Comparison of ENCODE assay signal across 32 cellular contexts in the genomic region with DNA sequence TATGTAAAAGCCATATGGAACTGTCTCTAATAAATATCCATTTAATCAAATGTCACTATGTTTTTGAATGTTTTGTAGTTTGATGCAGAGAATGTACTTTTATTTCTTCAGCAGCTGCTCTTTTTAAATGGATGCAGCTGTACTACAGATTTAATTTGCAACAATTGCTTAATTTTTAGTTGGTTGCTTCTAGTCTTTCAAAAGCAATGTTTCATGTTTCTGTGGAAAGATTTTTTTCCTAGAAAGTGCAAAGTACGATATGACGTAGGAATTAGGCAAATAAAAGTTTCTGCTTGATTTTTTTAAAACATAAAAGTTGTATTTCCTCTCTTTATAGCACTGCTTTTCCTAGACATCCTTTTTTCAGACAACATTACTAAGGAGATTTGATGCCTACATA.
"Had no signal": no experiment of that assay in that cellular context is flagged by ENCODE, and none has a peak within 500 bp of the region (broad histone marks: within the 10 kb centered on the region; RNA-seq: fewer than 3 reads in every experiment).

No MANE protein-coding gene starts in this region.

- H3K9me3 Mint-ChIP-seq: activated CD4-positive, alpha-beta T cell treated with anti-CD3 and anti-CD28 coated beads, Interleukin-2, amount 10 ng/mL, durations not matched to agents 24 days and 14 days; activated CD8-positive, alpha-beta T cell treated with anti-CD3 and anti-CD28 coated beads for 36 hours; activated naive CD4-positive, alpha-beta T cell treated with anti-CD3 and anti-CD28 coated beads, Interleukin-2, amount 10 ng/mL, durations not matched to agents 7 days and 5 days; activated naive CD8-positive, alpha-beta T cell treated with anti-CD3 and anti-CD28 coated beads, Interleukin-2, amount 50 U/mL, for 24 hours; activated T-cell treated with anti-CD3 and anti-CD28 coated beads, Interleukin-2, amount 50 U/mL, for 4 hours; activated T-helper 1 cell treated with anti-CD3 and anti-CD28 coated beads, Interleukin-12 subunit alpha, Interleukin-12 subunit beta, Interleukin-2, Interleukin-4 antibody, amounts not matched to agents 30 ng/mL and 10 ng/mL and 1 ng/mL, durations not matched to agents 14 hours and 24 hours and 36 hours; T-helper 1 cell treated with Interleukin-12 subunit alpha and Interleukin-12 subunit beta and Interleukin-4 antibody, amounts not matched to agents 30 μg/mL and 1 μg/mL, for 36 hours; T-helper 2 cell treated with Interferon-gamma antibody and Interleukin-4, amounts not matched to agents 5 μg/mL and 100 μg/mL, for 36 hours had no signal

- H3K36me3 ChIP-seq: brain microvascular endothelial cell, MG63, SJSA1 had no signal

- ATAC-seq: activated CD8-positive, alpha-beta T cell treated with anti-CD3 and anti-CD28 coated beads for 36 hours; activated naive CD8-positive, alpha-beta T cell treated with anti-CD3 and anti-CD28 coated beads, Interleukin-2, amount 50 U/mL, for 24 hours; activated T-cell treated with anti-CD3 and anti-CD28 coated beads, Interleukin-2, amount 50 U/mL, for 4 hours; Panc1 had no signal

- H3K4me2 ChIP-seq: SK-N-SH had no signal

- H3K36me3 Mint-ChIP-seq: activated naive CD4-positive, alpha-beta T cell treated with anti-CD3 and anti-CD28 coated beads, Interleukin-2, amount 10 ng/mL, durations not matched to agents 7 days and 5 days; activated naive CD8-positive, alpha-beta T cell had no signal

- H3K27ac Mint-ChIP-seq: activated CD4-positive, alpha-beta T cell treated with anti-CD3 and anti-CD28 coated beads, Interleukin-2, amount 10 ng/mL, durations not matched to agents 24 days and 14 days; activated CD8-positive, alpha-beta T cell treated with anti-CD3 and anti-CD28 coated beads for 36 hours; activated naive CD4-positive, alpha-beta T cell treated with anti-CD3 and anti-CD28 coated beads, Interleukin-2, amount 10 ng/mL, durations not matched to agents 7 days and 5 days; activated naive CD8-positive, alpha-beta T cell; activated naive CD8-positive, alpha-beta T cell treated with anti-CD3 and anti-CD28 coated beads, Interleukin-2, amount 50 U/mL, for 24 hours; activated T-helper 1 cell treated with anti-CD3 and anti-CD28 coated beads, Interleukin-12 subunit alpha, Interleukin-12 subunit beta, Interleukin-2, Interleukin-4 antibody, amounts not matched to agents 30 ng/mL and 10 ng/mL and 1 ng/mL, durations not matched to agents 14 hours and 24 hours and 36 hours; T-helper 1 cell treated with Interleukin-12 subunit alpha and Interleukin-12 subunit beta and Interleukin-4 antibody, amounts not matched to agents 30 μg/mL and 1 μg/mL, for 36 hours; T-helper 2 cell treated with Interferon-gamma antibody and Interleukin-4, amounts not matched to agents 5 μg/mL and 100 μg/mL, for 36 hours had no signal

- H3K9ac ChIP-seq: SK-N-SH had no signal

- DNase-seq: activated CD4-positive, alpha-beta T cell treated with anti-CD3 and anti-CD28 coated beads, Interleukin-2, amount 10 ng/mL, durations not matched to agents 24 days and 14 days; activated CD4-positive, alpha-beta T cell treated with anti-CD3 and anti-CD28 coated beads, Interleukin-2, amount 50 U/mL, for 4 hours; activated CD8-positive, alpha-beta T cell treated with anti-CD3 and anti-CD28 coated beads for 36 hours; activated gamma-delta T cell treated with Interleukin-2 at 50 U/mL for 16 hours; activated naive CD4-positive, alpha-beta T cell treated with anti-CD3 and anti-CD28 coated beads, Interleukin-2, amount 10 ng/mL, durations not matched to agents 7 days and 5 days; activated naive CD8-positive, alpha-beta T cell treated with anti-CD3 and anti-CD28 coated beads, Interleukin-2, amount 50 U/mL, for 24 hours; activated T-cell treated with anti-CD3 and anti-CD28 coated beads, Interleukin-2, amount 50 U/mL, for 4 hours; amniotic stem cell; aorta; brain microvascular endothelial cell; Kasumi-1; KG1; MG63; NCI-H1048; NCI-H1105 treated with DMSO at 0.1 percent for 48 hours; NCI-H1436; NCI-H1694; NCI-H1930; NCI-H2081 treated with DMSO at 0.1 percent for 48 hours; NCI-H226; NCI-H446 treated with DMSO at 0.1 percent for 48 hours; NCI-H524; NCI-H69; SHP77 treated with DMSO at 0.1 percent for 48 hours; SK-N-SH had no signal

- H3K27me3 Mint-ChIP-seq: activated CD4-positive, alpha-beta T cell treated with anti-CD3 and anti-CD28 coated beads, Interleukin-2, amount 10 ng/mL, durations not matched to agents 24 days and 14 days; activated naive CD4-positive, alpha-beta T cell treated with anti-CD3 and anti-CD28 coated beads, Interleukin-2, amount 10 ng/mL, durations not matched to agents 7 days and 5 days; activated naive CD8-positive, alpha-beta T cell treated with anti-CD3 and anti-CD28 coated beads, Interleukin-2, amount 50 U/mL, for 24 hours had no signal

- H3K27ac ChIP-seq: SJSA1 had no signal

- H3K27me3 ChIP-seq: brain microvascular endothelial cell, MG63, SJSA1 had no signal

- H3K9me3 ChIP-seq: MG63, SJSA1, SK-N-SH had no signal

- H3K4me1 Mint-ChIP-seq: activated CD4-positive, alpha-beta T cell treated with anti-CD3 and anti-CD28 coated beads, Interleukin-2, amount 10 ng/mL, durations not matched to agents 24 days and 14 days; activated naive CD4-positive, alpha-beta T cell treated with anti-CD3 and anti-CD28 coated beads, Interleukin-2, amount 10 ng/mL, durations not matched to agents 7 days and 5 days; activated naive CD8-positive, alpha-beta T cell treated with anti-CD3 and anti-CD28 coated beads, Interleukin-2, amount 50 U/mL, for 24 hours had no signal

- FAIRE-seq: TTC549 had no signal

- H3K4me3 Mint-ChIP-seq: activated CD4-positive, alpha-beta T cell treated with anti-CD3 and anti-CD28 coated beads, Interleukin-2, amount 10 ng/mL, durations not matched to agents 24 days and 14 days; activated CD8-positive, alpha-beta T cell treated with anti-CD3 and anti-CD28 coated beads for 36 hours; activated naive CD4-positive, alpha-beta T cell treated with anti-CD3 and anti-CD28 coated beads, Interleukin-2, amount 10 ng/mL, durations not matched to agents 7 days and 5 days; activated naive CD8-positive, alpha-beta T cell; activated naive CD8-positive, alpha-beta T cell treated with anti-CD3 and anti-CD28 coated beads, Interleukin-2, amount 50 U/mL, for 24 hours; activated T-cell treated with anti-CD3 and anti-CD28 coated beads, Interleukin-2, amount 50 U/mL, for 4 hours; activated T-helper 1 cell treated with anti-CD3 and anti-CD28 coated beads, Interleukin-12 subunit alpha, Interleukin-12 subunit beta, Interleukin-2, Interleukin-4 antibody, amounts not matched to agents 30 ng/mL and 10 ng/mL and 1 ng/mL, durations not matched to agents 14 hours and 24 hours and 36 hours; T-helper 1 cell treated with Interleukin-12 subunit alpha and Interleukin-12 subunit beta and Interleukin-4 antibody, amounts not matched to agents 30 μg/mL and 1 μg/mL, for 36 hours; T-helper 2 cell treated with Interferon-gamma antibody and Interleukin-4, amounts not matched to agents 5 μg/mL and 100 μg/mL, for 36 hours had no signal

- H3K4me3 ChIP-seq: MG63, SJSA1 had no signal
